In the genomic region with DNA sequence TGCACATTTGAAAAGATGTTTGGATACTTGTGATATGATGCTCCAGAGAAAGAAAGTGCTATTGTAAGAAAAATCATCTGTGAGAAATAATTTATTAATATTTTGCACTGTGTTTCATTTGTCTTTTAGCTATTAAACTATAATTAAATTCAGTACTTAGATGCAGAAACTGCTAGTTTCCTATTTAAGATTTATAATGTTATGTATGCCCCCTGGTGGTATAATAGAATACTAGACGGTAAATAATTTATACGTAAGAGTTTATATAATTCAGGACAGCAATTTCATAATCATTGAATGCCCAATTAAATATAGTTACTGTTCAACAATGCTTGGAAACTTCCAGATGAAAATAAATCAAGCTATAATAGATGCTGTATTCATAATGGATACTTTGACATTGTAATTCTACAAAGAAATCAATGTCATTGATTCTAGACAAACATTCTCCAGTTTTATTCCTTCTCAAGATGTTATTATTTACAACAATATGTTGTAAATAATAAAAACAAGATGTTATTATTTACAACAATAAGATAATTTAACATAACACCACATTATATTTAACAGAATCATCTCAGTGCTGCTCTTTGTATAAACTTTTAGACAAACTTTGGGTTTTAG, we compare ENCODE assay signal across 8 cellular contexts.
DNase-seq lines count a peak whose midpoint lies in the region; TF ChIP-seq lines count a peak whose summit lies in the region.

No MANE protein-coding gene starts in this region.

- no peak overlapping the region for H3K9ac ChIP-seq in GM23248
- H3K9ac ChIP-seq in OCI-LY3 (ENCODE audit: low read length): no peak overlapping the region

- H3K36me3 Mint-ChIP-seq in endothelial cell (ENCODE audit: low read depth, unreplicated experiment): no peaks in the 10 kb centered on the region

- H3K4me3 ChIP-seq in GM23248 (no peak overlapping the region), OCI-LY3 (ENCODE audit: low read length) (no peak overlapping the region)

- H3K4me1 Mint-ChIP-seq in endothelial cell (ENCODE audit: unreplicated experiment): no peaks in the 10 kb centered on the region

- H3K27me3 ChIP-seq in GM23248 (replicated peaks; ENCODE audit: insufficient read depth) (no peaks in the 10 kb centered on the region), OCI-LY3 (ENCODE audit: low read depth, low read length) (no peaks in the 10 kb centered on the region)

- in situ Hi-C loops in ACHN (cut with HindIII; ENCODE audit: low pct_ligation_motif_present, low pct_unique_long_range_greater_than_20kb, low sequenced_read_pairs): no loop called here
- in situ Hi-C loops in GM23248 (cut with MboI): loop anchor here (10.0 kb wide), 1 partner anchor 181 kb away; no protein-coding TSS in a partner anchor

- no peaks in the 10 kb centered on the region for H3K9me3 Mint-ChIP-seq in endothelial cell (ENCODE audit: unreplicated experiment)

- H3K36me3 ChIP-seq in GM23248 (ENCODE audit: low read depth) (no peaks in the 10 kb centered on the region), OCI-LY3 (replicated peaks; ENCODE audit: low read depth, low read length) (no peaks in the 10 kb centered on the region)

- intact Hi-C loops in head of caudate nucleus (cut with DNase I): no loop called here

- peaks cover 2% of the 10 kb centered on the region for H3K27me3 Mint-ChIP-seq in endothelial cell (ENCODE audit: unreplicated experiment)

- no peaks in the 10 kb centered on the region for H4K20me1 ChIP-seq in GM23248 (ENCODE audit: insufficient read depth)
- no peaks in the 10 kb centered on the region for H4K20me1 ChIP-seq in OCI-LY3 (ENCODE audit: insufficient read depth, low read length)

- H3F3A ChIP-seq in GM23248 (ENCODE audit: insufficient read depth): no peaks in the 10 kb centered on the region

- H3K9me3 ChIP-seq in GM23248 (ENCODE audit: low read depth) (no peaks in the 10 kb centered on the region), OCI-LY3 (ENCODE audit: insufficient read depth, low read length) (no peaks in the 10 kb centered on the region)

- H2AFZ ChIP-seq in GM23248 (no peak overlapping the region), OCI-LY3 (ENCODE audit: low read depth, low read length) (no peak overlapping the region)

- WGBS in GM23248 (ENCODE audit: low coverage in 1 of 2, low lambda C conversion rate in 2 of 2, missing lambda C conversion rate in 2 of 2), 2 experiments: 3 to 7% methylated on average over 2 of the region's 2 CpGs

- H3K4me2 ChIP-seq in GM23248 (ENCODE audit: unreplicated experiment) (no peak overlapping the region), OCI-LY3 (ENCODE audit: low read length) (peak overlapping the region; percentile 41)

- H3K4me1 ChIP-seq in GM23248 (ENCODE audit: insufficient read depth) (peaks cover 12% of the 10 kb centered on the region; the same call in 1 of the 2 replicates), OCI-LY3 (ENCODE audit: low read length) (peaks cover 5% of the 10 kb centered on the region; the same call in 1 of the 2 replicates)

- no peaks in the 10 kb centered on the region for H3K9me2 ChIP-seq in GM23248 (ENCODE audit: insufficient read depth)

- H3K27ac ChIP-seq in GM23248: no peak overlapping the region
- H3K27ac ChIP-seq in OCI-LY3 (ENCODE audit: low read length): no peak overlapping the region

- DNase-seq in ACHN: peak; percentile 45
- DNase-seq in GM23248: peak; percentile 79
- DNase-seq in endothelial cell (ENCODE audit: low spot score): no peak
- DNase-seq in renal cortical epithelial cell (ENCODE audit: low read depth): peak; percentile 64
- DNase-seq in activated CD4-positive, alpha-beta T cell treated with anti-CD3 and anti-CD28 coated beads, Interleukin-2, amount 50 U/mL, for 48 hours: no peak
- no peak for DNase-seq in head of caudate nucleus
- DNase-seq in stimulated activated CD4-positive, alpha-beta T cell treated with anti-CD3 and anti-CD28 coated beads, Interleukin-2, amount 100 ng/mL, for 48 hours: no peak

- H3K4me3 Mint-ChIP-seq in endothelial cell (ENCODE audit: unreplicated experiment): no peak overlapping the region

- H3K79me2 ChIP-seq in GM23248 (ENCODE audit: insufficient read depth) (no peaks in the 10 kb centered on the region), OCI-LY3 (ENCODE audit: low read length) (no peaks in the 10 kb centered on the region)

- H3K27ac Mint-ChIP-seq in endothelial cell (ENCODE audit: unreplicated experiment): no peak overlapping the region

- TF ChIP-seq CTCF in OCI-LY3 (IDR thresholded peaks at IDR 0.05; ENCODE audit: low read depth, low read length): peak; percentile 57
- TF ChIP-seq CTCF in endothelial cell (IDR thresholded peaks at IDR 0.05; ENCODE audit: unreplicated experiment): peak; percentile 70

Comparison
In these comparisons a context has a peak if more than half of its experiments do, and no peak if none do; other contexts are left out.
1. DNase-seq: peak in ACHN (single experiment), GM23248 (single experiment) and renal cortical epithelial cell (single experiment); none in endothelial cell (single experiment), activated CD4-positive, alpha-beta T cell treated with anti-CD3 and anti-CD28 coated beads, Interleukin-2, amount 50 U/mL, for 48 hours (0 of 2), head of caudate nucleus (0 of 42) and stimulated activated CD4-positive, alpha-beta T cell treated with anti-CD3 and anti-CD28 coated beads, Interleukin-2, amount 100 ng/mL, for 48 hours (0 of 2).